ENCODE assay signal across 1 cellular context in the genomic region with DNA sequence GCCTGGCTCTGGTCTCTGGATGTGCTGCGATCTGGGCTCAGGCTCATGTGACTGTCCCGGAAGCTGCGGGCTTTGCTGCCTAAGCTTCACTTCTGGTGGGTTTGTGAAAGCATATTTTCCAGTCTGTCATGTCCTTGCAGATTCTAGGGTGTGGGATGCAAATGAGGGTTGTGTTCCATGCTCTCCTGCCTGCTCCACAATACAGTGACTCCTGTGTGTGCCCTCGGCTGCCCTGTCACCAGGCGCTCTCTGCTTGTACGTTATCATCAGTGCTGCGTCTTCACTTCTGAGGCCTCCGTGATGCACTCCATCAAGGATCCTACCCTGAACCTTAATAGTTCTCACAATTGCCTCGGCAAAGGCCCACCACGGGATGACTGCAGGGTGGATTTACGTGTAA.
A peak's percentile ranks its signal among the peaks of the same experiment; 100 is the strongest.
TF ChIP-seq lines count a peak whose summit lies in the region.

No MANE protein-coding gene starts in this region.

TF ChIP-seq in HepG2, 621 proteins besides CTCF, POLR2A, EP300 and RAD21:
- TF ChIP-seq, protein P1, sequence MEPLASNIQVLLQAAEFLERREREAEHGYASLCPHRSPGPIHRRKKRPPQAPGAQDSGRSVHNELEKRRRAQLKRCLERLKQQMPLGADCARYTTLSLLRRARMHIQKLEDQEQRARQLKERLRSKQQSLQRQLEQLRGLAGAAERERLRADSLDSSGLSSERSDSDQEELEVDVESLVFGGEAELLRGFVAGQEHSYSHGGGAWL (CRISPR knock-in tag; IDR thresholded peaks at IDR 0.05) = no peak
- TF ChIP-seq, protein P2, sequence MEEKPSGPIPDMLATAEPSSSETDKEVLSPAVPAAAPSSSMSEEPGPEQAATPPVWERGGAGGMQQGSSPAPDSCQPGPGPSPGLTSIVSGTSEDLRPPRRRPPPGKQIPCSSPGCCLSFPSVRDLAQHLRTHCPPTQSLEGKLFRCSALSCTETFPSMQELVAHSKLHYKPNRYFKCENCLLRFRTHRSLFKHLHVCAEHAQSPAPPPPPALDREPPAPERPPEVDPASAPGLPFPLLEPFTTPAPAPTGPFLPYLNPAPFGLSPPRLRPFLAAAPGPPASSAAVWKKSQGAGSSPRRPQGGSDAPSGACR (CRISPR knock-in tag; IDR thresholded peaks at IDR 0.05) = no peak
- TF ChIP-seq EHMT2 (IDR thresholded peaks at IDR 0.05; ENCODE audit: borderline replicate concordance, low read depth, low read length) = no peak
- TF ChIP-seq ZNF883 (CRISPR knock-in tag; IDR thresholded peaks at IDR 0.05; ENCODE audit: not compliant biosample characterization) = peak; percentile 59
- TF ChIP-seq ZNF781 (CRISPR knock-in tag; IDR thresholded peaks at IDR 0.05; ENCODE audit: borderline replicate concordance, not compliant biosample characterization) = no peak
- no peak for TF ChIP-seq ZNF260 (CRISPR knock-in tag; IDR thresholded peaks at IDR 0.05; ENCODE audit: borderline replicate concordance, low read depth)
TF ChIP-seq in HepG2: peak in this region for 1.
